5 cellular contexts compared by ENCODE assay signal in genomic region chr2:205505344-205505743, GRCh38.
"Had no signal": no experiment of that assay in that cellular context is flagged by ENCODE, and none has a peak within 500 bp of the region (broad histone marks: within the 10 kb centered on the region; RNA-seq: fewer than 3 reads in every experiment).

No MANE protein-coding gene starts in this region.

- H3K4me3 ChIP-seq: GM23338, K562 had no signal

- H3K4me2 ChIP-seq: GM23338 had no signal

- H2AFZ ChIP-seq: GM23338 had no signal

- ATAC-seq: GM23338, K562 had no signal

- H3K9me3 Mint-ChIP-seq: GM23338 had no signal

- H3K27ac Mint-ChIP-seq: GM23338, H9 had no signal

- H3K4me3 Mint-ChIP-seq: GM23338, H9 had no signal

- DNase-seq: H9, HCEC 1CT, KG1 had no signal
